ENCODE assay signal across 23 cellular contexts in genomic region chr1:147547065-147547464, GRCh38.
"Had no signal": no experiment of that assay in that cellular context is flagged by ENCODE, and none has a peak within 500 bp of the region (broad histone marks: within the 10 kb centered on the region; RNA-seq: fewer than 3 reads in every experiment).

No MANE protein-coding gene starts in this region.

- H3K4me3 ChIP-seq: coronary artery, heart left ventricle, sigmoid colon, smooth muscle cell, upper lobe of left lung had no signal

- H3K27ac ChIP-seq: coronary artery, epithelial cell of prostate, heart left ventricle, sigmoid colon, upper lobe of left lung had no signal

- H3K9me3 ChIP-seq: heart left ventricle, sigmoid colon, upper lobe of left lung had no signal

- H3K27me3 ChIP-seq: sigmoid colon, upper lobe of left lung had no signal

- H3K4me3 Mint-ChIP-seq: activated B cell treated with CpG ODN at 0.5 μM for 24 hours; activated CD4-positive, alpha-beta T cell treated with anti-CD3 and anti-CD28 coated beads, Interleukin-2, amount 10 ng/mL, durations not matched to agents 24 days and 14 days; activated CD8-positive, alpha-beta memory T cell treated with anti-CD3 and anti-CD28 coated beads, Interleukin-2, amount 10 ng/mL, durations not matched to agents 7 days and 5 days; activated CD8-positive, alpha-beta T cell treated with anti-CD3 and anti-CD28 coated beads for 36 hours; natural killer cell; stimulated activated naive B cell treated with anti-CD40 and anti-IgM and Interleukin-4, amounts not matched to agents 10 μg/mL and 1 μg/mL and 100 μg/mL, for 72 hours; T-helper 1 cell treated with Interleukin-12 subunit alpha and Interleukin-12 subunit beta and Interleukin-4 antibody, amounts not matched to agents 30 μg/mL and 1 μg/mL, for 36 hours had no signal

- H3K27ac Mint-ChIP-seq: activated B cell treated with CpG ODN at 0.5 μM for 24 hours; activated CD4-positive, alpha-beta T cell treated with anti-CD3 and anti-CD28 coated beads, Interleukin-2, amount 10 ng/mL, durations not matched to agents 24 days and 14 days; activated CD8-positive, alpha-beta memory T cell treated with anti-CD3 and anti-CD28 coated beads, Interleukin-2, amount 10 ng/mL, durations not matched to agents 7 days and 5 days; activated CD8-positive, alpha-beta T cell treated with anti-CD3 and anti-CD28 coated beads for 36 hours; activated naive CD4-positive, alpha-beta T cell treated with anti-CD3 and anti-CD28 coated beads, Interleukin-2, amount 50 U/mL, for 72 hours; natural killer cell; progenitor cell of endocrine pancreas; stimulated activated naive B cell treated with anti-CD40 and anti-IgM and Interleukin-4, amounts not matched to agents 10 μg/mL and 1 μg/mL and 100 μg/mL, for 72 hours had no signal

- H3K9me3 Mint-ChIP-seq: natural killer cell; stimulated activated naive B cell treated with anti-CD40 and anti-IgM and Interleukin-4, amounts not matched to agents 10 μg/mL and 1 μg/mL and 100 μg/mL, for 72 hours had no signal

- H3K27me3 Mint-ChIP-seq: activated CD8-positive, alpha-beta T cell treated with anti-CD3 and anti-CD28 coated beads for 36 hours; progenitor cell of endocrine pancreas had no signal

- H3K36me3 ChIP-seq: heart left ventricle, sigmoid colon, upper lobe of left lung had no signal

- H3K36me3 Mint-ChIP-seq: activated CD8-positive, alpha-beta memory T cell treated with anti-CD3 and anti-CD28 coated beads, Interleukin-2, amount 10 ng/mL, durations not matched to agents 7 days and 5 days; natural killer cell; stimulated activated naive B cell treated with anti-CD40 and anti-IgM and Interleukin-4, amounts not matched to agents 10 μg/mL and 1 μg/mL and 100 μg/mL, for 72 hours had no signal

- ATAC-seq: activated CD8-positive, alpha-beta memory T cell treated with anti-CD3 and anti-CD28 coated beads, Interleukin-2, amount 10 ng/mL, durations not matched to agents 7 days and 5 days; activated CD8-positive, alpha-beta T cell treated with anti-CD3 and anti-CD28 coated beads for 36 hours; heart left ventricle; left ventricle myocardium superior; natural killer cell; stimulated activated naive B cell treated with anti-CD40 and anti-IgM and Interleukin-4, amounts not matched to agents 10 μg/mL and 1 μg/mL and 100 μg/mL, for 72 hours had no signal

- DNase-seq: activated B cell treated with CpG ODN at 0.5 μM for 24 hours; activated CD4-positive, alpha-beta T cell treated with anti-CD3 and anti-CD28 coated beads, Interleukin-2, amount 10 ng/mL, durations not matched to agents 24 days and 14 days; activated CD8-positive, alpha-beta memory T cell treated with anti-CD3 and anti-CD28 coated beads, Interleukin-2, amount 10 ng/mL, durations not matched to agents 7 days and 5 days; activated CD8-positive, alpha-beta T cell treated with anti-CD3 and anti-CD28 coated beads for 36 hours; activated gamma-delta T cell; amniotic stem cell; cerebellar nuclear complex; heart left ventricle; left ventricle myocardium superior; midbrain; natural killer cell; retina; sigmoid colon; stimulated activated CD4-positive, alpha-beta T cell treated with anti-CD3 and anti-CD28 coated beads, Interleukin-15, amount 100 ng/mL, for 24 hours; stimulated activated naive B cell treated with anti-CD40 and anti-IgM and Interleukin-4, amounts not matched to agents 10 μg/mL and 1 μg/mL and 100 μg/mL, for 72 hours; T1000; upper lobe of left lung had no signal
